ENCODE assay signal across 8 cellular contexts in the genomic region with DNA sequence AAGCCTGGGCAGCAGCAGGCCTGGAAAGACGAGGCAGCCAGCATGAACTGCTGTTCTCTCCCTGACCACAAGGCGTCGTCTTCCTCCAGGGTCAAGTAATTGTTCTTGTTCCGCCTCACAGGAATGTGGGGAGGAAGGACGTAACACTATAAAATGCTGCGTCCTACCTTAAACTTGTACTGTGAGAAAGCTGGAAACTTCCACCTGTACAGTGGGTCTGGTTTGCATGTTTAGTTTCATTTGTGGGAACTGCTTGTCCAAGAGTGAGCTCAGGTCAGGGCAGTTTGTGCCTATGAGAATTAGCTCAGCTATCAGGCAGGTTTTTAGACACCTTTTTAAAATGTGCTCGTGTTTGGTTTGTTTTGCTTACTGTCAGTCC. TPM values are rescaled to one million over a fixed set of nuclear protein-coding genes. Genes with fewer than 3 reads are reported as not detected.
A peak's percentile ranks its signal among the peaks of the same experiment; 100 is the strongest.
DNase-seq lines count a peak whose midpoint lies in the region; ATAC-seq, FAIRE-seq and TF ChIP-seq lines count a peak whose summit lies in the region.

No MANE protein-coding gene starts in this region.

- peaks cover 4% of the 10 kb centered on the region for H3K36me3 Mint-ChIP-seq in endothelial cell (ENCODE audit: low read depth, unreplicated experiment)

- no peaks in the 10 kb centered on the region for H3K9me3 ChIP-seq in DOHH2 (ENCODE audit: control insufficient read depth, insufficient read depth, low read length)
- H3K9me3 ChIP-seq in mucosa of descending colon: no peaks in the 10 kb centered on the region

- ATAC-seq in GM19395 (IDR thresholded peaks at IDR 0.05; ENCODE audit: unreplicated experiment) (peak; percentile 85), HG03439 (IDR thresholded peaks at IDR 0.05; ENCODE audit: unreplicated experiment) (peak; percentile 79), SK-N-SH treated with all-trans-retinoic acid at 6 μM for 48 hours (peak; percentile 72), mucosa of descending colon (peak; percentile 93)

- H3K4me3 ChIP-seq in DOHH2 (ENCODE audit: low read length) (no peak overlapping the region), mucosa of descending colon (no peak overlapping the region)

- H3K27ac ChIP-seq in DOHH2 (ENCODE audit: low read depth, low read length): no peak overlapping the region

- no peaks in the 10 kb centered on the region for H3K27me3 ChIP-seq in DOHH2 (ENCODE audit: control insufficient read depth, low read length)

- peak; percentile 62 for FAIRE-seq in urothelium cell line (lab: Jason Lieb, UNC)

- intact Hi-C loops in mucosa of descending colon (cut with DNase I, micrococcal nuclease): no loop called here

- H3K4me1 Mint-ChIP-seq in endothelial cell (ENCODE audit: unreplicated experiment): peaks cover 3% of the 10 kb centered on the region

- no peaks in the 10 kb centered on the region for H3K9me2 ChIP-seq in DOHH2 (replicated peaks; ENCODE audit: control insufficient read depth, low read length)

- H3K4me1 ChIP-seq in DOHH2 (ENCODE audit: control insufficient read depth, low read length) (no peaks in the 10 kb centered on the region), mucosa of descending colon (ENCODE audit: low read depth) (no peaks in the 10 kb centered on the region)

- no peaks in the 10 kb centered on the region for H3K27me3 Mint-ChIP-seq in endothelial cell (ENCODE audit: unreplicated experiment)

- H3K36me3 ChIP-seq in DOHH2 (ENCODE audit: control insufficient read depth, low read length) (peaks cover 4% of the 10 kb centered on the region), mucosa of descending colon (ENCODE audit: low read depth) (no peaks in the 10 kb centered on the region)

- no peaks in the 10 kb centered on the region for H3K79me2 ChIP-seq in DOHH2 (ENCODE audit: control insufficient read depth, low read length)

- H3K27ac Mint-ChIP-seq in endothelial cell (ENCODE audit: unreplicated experiment): peak overlapping the region; percentile 5

- TF ChIP-seq CTCF in DOHH2 (IDR thresholded peaks at IDR 0.05; ENCODE audit: low read depth, low read length, poor library complexity, severe bottlenecking) (peak; percentile 91), endothelial cell (IDR thresholded peaks at IDR 0.05; ENCODE audit: unreplicated experiment) (peak; percentile 85), mucosa of descending colon (IDR thresholded peaks at IDR 0.05) (peak; percentile 77)

- DNase-seq in endothelial cell (ENCODE audit: low spot score): peak; percentile 86
- DNase-seq in mucosa of descending colon: peak in 2 of 3 donors; percentile 75 to 82
- peak; percentile 73 for DNase-seq in urothelium cell line (ENCODE audit: low spot score)
- no peak for DNase-seq in NCI-H187 treated with DMSO at 0.1 percent for 48 hours (lab: John Stamatoyannopoulos, UW)

- H3F3A ChIP-seq in DOHH2 (ENCODE audit: control insufficient read depth, insufficient read depth): no peaks in the 10 kb centered on the region

- H3K9me3 Mint-ChIP-seq in endothelial cell (ENCODE audit: unreplicated experiment): no peaks in the 10 kb centered on the region

- H3K4me2 ChIP-seq in DOHH2 (ENCODE audit: low read length): 0 out of 2 replicates have a peak overlapping the region, but pooled peaks have one; percentile 17

- no peak overlapping the region for H3K4me3 Mint-ChIP-seq in endothelial cell (ENCODE audit: unreplicated experiment)

- H4K20me1 ChIP-seq in DOHH2 (ENCODE audit: control insufficient read depth, insufficient read depth, low read depth, low read length): no peaks in the 10 kb centered on the region

TF ChIP-seq in SK-N-SH treated with all-trans-retinoic acid at 6 μM for 48 hours, 23 proteins besides CTCF, POLR2A, EP300 and RAD21:
- no peak for TF ChIP-seq ZNF70 (CRISPR knock-in tag; IDR thresholded peaks at IDR 0.05)
- no peak for TF ChIP-seq CSDC2 (CRISPR knock-in tag; IDR thresholded peaks at IDR 0.05)
- no peak for TF ChIP-seq OSR1 (CRISPR knock-in tag; IDR thresholded peaks at IDR 0.05)
- no peak for TF ChIP-seq GLIS3 (CRISPR knock-in tag; IDR thresholded peaks at IDR 0.05)

RNA-seq across cellular contexts. Expression of a gene that starts 55.2 kb away (rescaled TPM):
- total RNA-seq in endothelial cell (ENCODE audit: unreplicated experiment) (9.9 TPM), mucosa of descending colon (10 to 100 TPM in 1 of 3 donors, 1 to 10 TPM in 2; 7.5 to 19.2 (median 9.0) TPM)
